Comparison of ENCODE assay signal across 1 cellular context in genomic region chr11:63811522-63811921, GRCh38.
TF ChIP-seq lines count a peak whose summit lies in the region.

No MANE protein-coding gene starts in this region.

TF ChIP-seq in IMR-90, 13 proteins besides CTCF, POLR2A, EP300 and RAD21 (continued from another document):
- no peak for TF ChIP-seq ELK1 (IDR thresholded peaks at IDR 0.05; ENCODE audit: borderline replicate concordance, low read depth, low read length)
- TF ChIP-seq CEBPB (IDR thresholded peaks at IDR 0.05; ENCODE audit: low read depth, low read length) = no peak
- no peak for TF ChIP-seq RFX5 (IDR thresholded peaks at IDR 0.05; ENCODE audit: low read depth, low read length)
- no peak for TF ChIP-seq BHLHE40 (IDR thresholded peaks at IDR 0.05; ENCODE audit: low read depth, low read length)
- TF ChIP-seq SMC3 (IDR thresholded peaks at IDR 0.05; ENCODE audit: low read depth, low read length) = no peak
- TF ChIP-seq RCOR1 (IDR thresholded peaks at IDR 0.05; ENCODE audit: insufficient replicate concordance, low read length) = no peak
- TF ChIP-seq MAFK (IDR thresholded peaks at IDR 0.05; ENCODE audit: low read depth, low read length) = no peak
- TF ChIP-seq NFE2L2 (IDR thresholded peaks at IDR 0.05; ENCODE audit: low read depth, low read length) = no peak
